In the genomic region with DNA sequence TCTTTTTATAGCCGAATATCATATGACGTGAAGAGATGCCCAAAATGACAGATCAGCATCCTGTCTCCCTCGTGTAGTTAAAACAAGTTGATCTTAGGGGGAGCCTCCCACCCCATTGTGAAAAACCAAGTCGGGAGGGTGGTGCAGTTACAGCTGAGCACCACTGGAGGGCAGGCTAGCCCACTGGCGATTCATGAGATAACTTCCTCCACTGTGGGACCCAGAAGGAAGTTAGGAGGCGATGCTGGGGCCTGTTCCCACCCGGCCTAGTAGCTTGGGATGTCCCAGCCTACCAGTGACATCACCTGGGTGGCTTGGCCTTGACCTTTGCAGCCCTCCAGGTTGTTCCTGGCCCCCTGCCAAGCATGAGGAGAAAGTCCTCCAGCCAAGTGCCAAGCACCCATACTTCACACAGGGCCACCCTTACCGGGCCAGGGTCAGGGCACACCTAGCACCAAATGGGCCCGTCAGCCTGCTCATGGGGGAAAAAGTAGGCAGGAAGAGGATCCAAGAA, we compare ENCODE assay signal across 8 cellular contexts. TPM values are rescaled to one million over a fixed set of nuclear protein-coding genes. Genes with fewer than 3 reads are reported as not detected.
DNase-seq lines count a peak whose midpoint lies in the region; ATAC-seq, FAIRE-seq and TF ChIP-seq lines count a peak whose summit lies in the region.

No MANE protein-coding gene starts in this region.

- peak; percentile 81 to 99 (median 92) for ATAC-seq in pancreas

- H3K4me3 ChIP-seq in SJSA1 (no peak overlapping the region), pancreas (no peak overlapping the region)

- peaks cover 6% of the 10 kb centered on the region for H3K4me1 Mint-ChIP-seq in type B pancreatic cell (ENCODE audit: unreplicated experiment)

- H3K27ac ChIP-seq in SJSA1 (no peak overlapping the region), pancreas (no peak overlapping the region)

- H3K27ac Mint-ChIP-seq in type B pancreatic cell = no peak overlapping the region

- no peaks in the 10 kb centered on the region for H3K36me3 Mint-ChIP-seq in type B pancreatic cell

- H3K9me3 ChIP-seq in SJSA1 (replicated peaks) (no peaks in the 10 kb centered on the region), pancreas (no peaks in the 10 kb centered on the region)

- DNase-seq in NCI-H1417 (lab: John Stamatoyannopoulos, UW) (peak; percentile 57 to 73 (median 62)), NCI-H1417 treated with DMSO at 0.1 percent for 48 hours (lab: John Stamatoyannopoulos, UW) (no peak), HuH-7 (ENCODE audit: low spot score) (peak; percentile 78), SJSA1 (ENCODE audit: low read depth in 1 of 2, low spot score in 2 of 2) (peak; percentile 66 to 78), globus pallidus (ENCODE audit: low spot score) (peak; percentile 78), pancreas (peak; percentile 41 to 85 (median 67)), type B pancreatic cell (ENCODE audit: extremely low spot score, unreplicated experiment) (no peak)
- peak; percentile 27 to 62 (median 38) for DNase-seq in activated naive CD4-positive, alpha-beta T cell (lab: John Stamatoyannopoulos, UW)

- 5 to 9% methylated on average over 9 of the region's 9 CpGs for WGBS in pancreas, 2 donors

- H3K4me3 Mint-ChIP-seq in type B pancreatic cell = no peak overlapping the region

- H3K36me3 ChIP-seq in SJSA1 (peaks cover 15% of the 10 kb centered on the region; the same call in 1 of the 2 replicates), pancreas (no peaks in the 10 kb centered on the region)

- H3K27me3 Mint-ChIP-seq in type B pancreatic cell = peaks cover 7% of the 10 kb centered on the region

- no peak for FAIRE-seq in pancreas (lab: Jason Lieb, UNC)

- H3K4me1 ChIP-seq in SJSA1 (replicated peaks) = no peaks in the 10 kb centered on the region
- H3K4me1 ChIP-seq in pancreas = peaks cover 0 to 4% (median 0%) of the 10 kb centered on the region in 3 donors

- H3K27me3 ChIP-seq in SJSA1 (replicated peaks) (no peaks in the 10 kb centered on the region), pancreas (no peaks in the 10 kb centered on the region)

- intact Hi-C loops in pancreas (cut with DNase I) = loop anchor here in 1 of 3 donors (10.0 kb wide), 1 partner anchor 210 kb away; no protein-coding TSS in a partner anchor

- peak; percentile 95 to 96 (median 96) for TF ChIP-seq CTCF in pancreas (IDR thresholded peaks at IDR 0.05)
- TF ChIP-seq CTCF in type B pancreatic cell (conservative IDR thresholded peaks at IDR 0.05) = peak; percentile 99

- H3K9me3 Mint-ChIP-seq in type B pancreatic cell = no peaks in the 10 kb centered on the region

RNA-seq across cellular contexts. Expression of a gene that starts 8.1 kb away (rescaled TPM):
- total RNA-seq in SJSA1 (2014; rRNA removed; shearing (Covaris generic)) = 20.0 and 35.8 TPM in 2 replicates
- total RNA-seq in pancreas (10 to 100 TPM in 1 of 6 donors, 1 to 10 TPM in 5; 3.2 to 12.4 (median 4.3) TPM), type B pancreatic cell (ENCODE audit: low replicate concordance) (28.8 and 32.0 TPM in 2 replicates)
- 10 to 100 TPM; 14.8 to 17.1 TPM for polyA plus RNA-seq in pancreas

Comparison
In these comparisons a context has a peak if more than half of its experiments do, and no peak if none do; other contexts are left out.
1. DNase-seq: peak in NCI-H1417 (3 of 3), HuH-7 (single experiment), SJSA1 (2 of 2), activated naive CD4-positive, alpha-beta T cell (4 of 4), globus pallidus (single experiment) and pancreas (6 of 6); none in NCI-H1417 treated with DMSO at 0.1 percent for 48 hours (single experiment) and type B pancreatic cell (single experiment).